ENCODE assay signal across 8 cellular contexts in genomic region chr10:102647433-102648268, GRCh38. TPM values are rescaled to one million over a fixed set of nuclear protein-coding genes. Genes with fewer than 3 reads are reported as not detected.
DNase-seq lines count a peak whose midpoint lies in the region; ATAC-seq and TF ChIP-seq lines count a peak whose summit lies in the region.

No MANE protein-coding gene starts in this region.

- H3K27ac Mint-ChIP-seq in T-helper 17 cell = peak overlapping the region; percentile 99

- intact Hi-C loops in prostate gland (cut with DNase I) = loop anchor here (5.0 kb wide), 1 partner anchor 65 kb away; the partner anchor contains the start of genes ARL3 and SFXN2

- WGBS in prostate gland = 32% methylated on average over 7 of the region's 7 CpGs

- peaks cover 1% of the 10 kb centered on the region; the same call in 1 of the 2 replicates for H3K36me3 ChIP-seq in GM06990 (ENCODE audit: control insufficient read depth, insufficient read depth, low read length)
- no peaks in the 10 kb centered on the region for H3K36me3 ChIP-seq in prostate gland

- TF ChIP-seq CTCF in GM06990 (IDR thresholded peaks at IDR 0.05; ENCODE audit: insufficient read depth, low read length, poor library complexity, severe bottlenecking) (no peak), fibroblast of mammary gland (conservative IDR thresholded peaks at IDR 0.05; ENCODE audit: control insufficient read depth, insufficient read depth, low read depth, low read length) (no peak), prostate gland (IDR thresholded peaks at IDR 0.05) (no peak)

- DNase-seq in GM06990 (ENCODE audit: extremely low read depth, insufficient read length) = peak; percentile 29
- no peak for DNase-seq in T-helper 17 cell
- DNase-seq in fibroblast of mammary gland (ENCODE audit: low read depth) = no peak
- DNase-seq in prostate gland (ENCODE audit: low spot score) = no peak
- DNase-seq in hepatic stellate cell (ENCODE audit: low spot score) = no peak

- ATAC-seq in T-helper 17 cell = no peak
- no peak for ATAC-seq in HG03432 (IDR thresholded peaks at IDR 0.05; ENCODE audit: unreplicated experiment)
- ATAC-seq in HG02798 (IDR thresholded peaks at IDR 0.05; ENCODE audit: poor library complexity, unreplicated experiment) = no peak
- no peak for ATAC-seq in HG03571 (IDR thresholded peaks at IDR 0.05; ENCODE audit: unreplicated experiment)

- H3K4me1 ChIP-seq in prostate gland (replicated peaks) = peaks cover 35% of the 10 kb centered on the region

- H3K9me3 ChIP-seq in T-helper 17 cell (ENCODE audit: control insufficient read depth, low read length, poor library complexity, severe bottlenecking) (no peaks in the 10 kb centered on the region), prostate gland (no peaks in the 10 kb centered on the region)

- peak overlapping the region; percentile 97 to 99 for H3K27ac ChIP-seq in prostate gland

- peaks cover 56% of the 10 kb centered on the region for H3K4me1 Mint-ChIP-seq in T-helper 17 cell

- peaks cover 2% of the 10 kb centered on the region for H3K36me3 Mint-ChIP-seq in T-helper 17 cell (ENCODE audit: low read depth)

- peak overlapping the region; percentile 99 for H3K4me3 Mint-ChIP-seq in T-helper 17 cell

- H3K27me3 ChIP-seq in GM06990 (replicated peaks; ENCODE audit: control insufficient read depth, insufficient read depth, low read length) (no peaks in the 10 kb centered on the region), prostate gland (replicated peaks; ENCODE audit: insufficient read depth) (no peaks in the 10 kb centered on the region)

- no peaks in the 10 kb centered on the region for H3K27me3 Mint-ChIP-seq in T-helper 17 cell

- TF ChIP-seq POLR2A in prostate gland (IDR thresholded peaks at IDR 0.05) = no peak

- H3K4me3 ChIP-seq in GM06990 (replicated peaks; ENCODE audit: low read depth, low read length) = peak overlapping the region; percentile 78
- H3K4me3 ChIP-seq in fibroblast of mammary gland (ENCODE audit: control insufficient read depth, low read depth, low read length) = peak overlapping the region; percentile 91
- H3K4me3 ChIP-seq in prostate gland = peak overlapping the region; percentile 83 to 87

RNA-seq across cellular contexts. Expression of gene TRIM8, which starts 3.4 kb away (rescaled TPM):
- total RNA-seq in T-helper 17 cell (10 to 100 TPM; 63.6 to 73.0 TPM), prostate gland (100 to 1,000 TPM; 148 to 222 TPM)
